In genomic region chr11:92976681-92977080, GRCh38 we compare ENCODE assay signal across 27 cellular contexts.
"Had no signal": no experiment of that assay in that cellular context is flagged by ENCODE, and none has a peak within 500 bp of the region (broad histone marks: within the 10 kb centered on the region; RNA-seq: fewer than 3 reads in every experiment).

No MANE protein-coding gene starts in this region.

- DNase-seq: activated B cell treated with CpG ODN at 0.5 μM for 24 hours; activated CD4-positive, alpha-beta memory T cell treated with anti-CD3 and anti-CD28 coated beads for 36 hours; activated CD4-positive, alpha-beta T cell treated with anti-CD3 and anti-CD28 coated beads for 4 hours; activated CD4-positive, alpha-beta T cell treated with anti-CD3 and anti-CD28 coated beads, Interleukin-2, amount 10 ng/mL, durations not matched to agents 24 days and 14 days; activated CD4-positive, alpha-beta T cell treated with anti-CD3 and anti-CD28 coated beads, Interleukin-2, amount 50 U/mL, for 1 hour; activated CD4-positive, alpha-beta T cell treated with anti-CD3 and anti-CD28 coated beads, Interleukin-2, amount 50 U/mL, for 4 hours; activated CD4-positive, CD25-positive, alpha-beta regulatory T cell treated with anti-CD3 and anti-CD28 coated beads, Interleukin-2, amount 50 U/mL, for 72 hours; activated CD8-positive, alpha-beta memory T cell treated with anti-CD3 and anti-CD28 coated beads, Interleukin-2, amount 50 U/mL, for 4 hours; activated CD8-positive, alpha-beta T cell treated with anti-CD3 and anti-CD28 coated beads for 36 hours; activated effector memory CD4-positive, alpha-beta T cell treated with anti-CD3 and anti-CD28 coated beads, Interleukin-2, amount 50 U/mL, for 16 hours; activated gamma-delta T cell treated with Interleukin-2 at 50 U/mL for 16 hours; activated naive CD4-positive, alpha-beta T cell; activated naive CD4-positive, alpha-beta T cell treated with anti-CD3 and anti-CD28 coated beads for 36 hours; activated naive CD4-positive, alpha-beta T cell treated with anti-CD3 and anti-CD28 coated beads, Interleukin-2, amount 50 U/mL, for 16 hours; activated naive CD8-positive, alpha-beta T cell treated with anti-CD3 and anti-CD28 coated beads for 36 hours; activated T-cell treated with anti-CD3 and anti-CD28 coated beads for 4 hours; activated T-cell treated with anti-CD3 and anti-CD28 coated beads, Interleukin-2, amount 50 U/mL, for 1 hour; activated T-cell treated with anti-CD3 and anti-CD28 coated beads, Interleukin-2, amount 50 U/mL, for 4 hours; activated T-cell treated with anti-CD3 and anti-CD28 coated beads, Interleukin-2, amount 50 U/mL, for 72 hours; adrenal gland; amniotic stem cell; aorta; body of pancreas; brain microvascular endothelial cell; central memory CD4-positive, alpha-beta T cell; T-helper 2 cell; T-helper 9 cell had no signal
